In genomic region chr3:16113704-16114103, GRCh38 we compare ENCODE assay signal across 16 cellular contexts.
DNase-seq lines count a peak whose midpoint lies in the region; ATAC-seq and TF ChIP-seq lines count a peak whose summit lies in the region.
"Had no signal": no experiment of that assay in that cellular context is flagged by ENCODE, and none has a peak within 500 bp of the region (broad histone marks: within the 10 kb centered on the region; RNA-seq: fewer than 3 reads in every experiment).

No MANE protein-coding gene starts in this region.

- H2AFZ ChIP-seq in PC-3 (ENCODE audit: low read length) (no peak overlapping the region), OCI-LY7 (ENCODE audit: low read length) (no peak overlapping the region)

- TF ChIP-seq POLR2A in esophagus squamous epithelium (IDR thresholded peaks at IDR 0.05): no peak

- CTCF ChIA-PET in PC-3 (lab: Charles Lee) (no interaction called here), OCI-LY7 (lab: Charles Lee; ENCODE audit: unreplicated experiment) (no interaction called here)

- H3K9ac ChIP-seq in PC-3 (ENCODE audit: low read length): no peak overlapping the region
- H3K9ac ChIP-seq: BLaER1 treated with 17β-estradiol and CSF1 and Interleukin-3, amounts not matched to agents 10 nM and 100 nM had no signal

- H3K4me3 ChIP-seq in PC-3 (ENCODE audit: low read length) (no peak overlapping the region), esophagus squamous epithelium (no peak overlapping the region), skeletal muscle cell (ENCODE audit: low read depth, low read length) (no peak overlapping the region), OCI-LY7 (ENCODE audit: low read depth, low read length, poor library complexity, severe bottlenecking) (no peak overlapping the region)
- H3K4me3 ChIP-seq: BLaER1 treated with 17β-estradiol and CSF1 and Interleukin-3, amounts not matched to agents 10 nM and 100 nM; GM12878 had no signal

- H4K20me1 ChIP-seq in PC-3 (ENCODE audit: low read length): no peaks in the 10 kb centered on the region
- no peaks in the 10 kb centered on the region for H4K20me1 ChIP-seq in OCI-LY7 (ENCODE audit: insufficient read depth, low read length)
- H4K20me1 ChIP-seq: BLaER1 treated with 17β-estradiol and CSF1 and Interleukin-3, amounts not matched to agents 10 nM and 100 nM had no signal

- 71 to 100% methylated on average over 3 of the region's 3 CpGs for WGBS in esophagus squamous epithelium, 2 donors

- H3K79me2 ChIP-seq in PC-3 (ENCODE audit: low read length) (no peaks in the 10 kb centered on the region), OCI-LY7 (ENCODE audit: insufficient read depth, low read depth, low read length) (no peaks in the 10 kb centered on the region)

- H3K27me3 ChIP-seq in PC-3 (ENCODE audit: low read length): no peaks in the 10 kb centered on the region
- no peaks in the 10 kb centered on the region for H3K27me3 ChIP-seq in esophagus squamous epithelium
- H3K27me3 ChIP-seq: BLaER1 treated with 17β-estradiol and CSF1 and Interleukin-3, amounts not matched to agents 10 nM and 100 nM had no signal

- H3K27ac ChIP-seq in PC-3 (ENCODE audit: low read length) (peak overlapping the region; percentile 53), esophagus squamous epithelium (peak overlapping the region in 3 of 4 donors; percentile 16 to 65 (median 59)), OCI-LY7 (ENCODE audit: low read depth, low read length, poor library complexity, severe bottlenecking) (no peak overlapping the region)
- H3K27ac ChIP-seq: BLaER1 treated with 17β-estradiol and CSF1 and Interleukin-3, amounts not matched to agents 10 nM and 100 nM had no signal

- H3F3A ChIP-seq in PC-3 (ENCODE audit: low read length, unreplicated experiment): no peaks in the 10 kb centered on the region

- no peaks in the 10 kb centered on the region for H3K36me3 ChIP-seq in PC-3 (ENCODE audit: low read depth, low read length)
- H3K36me3 ChIP-seq in esophagus squamous epithelium: no peaks in the 10 kb centered on the region
- H3K36me3 ChIP-seq in OCI-LY7 (ENCODE audit: insufficient read depth, low read length): no peaks in the 10 kb centered on the region
- H3K36me3 ChIP-seq: BLaER1 treated with 17β-estradiol and CSF1 and Interleukin-3, amounts not matched to agents 10 nM and 100 nM had no signal

- ATAC-seq in PC-3 (peak; percentile 73), GM19023 (IDR thresholded peaks at IDR 0.05; ENCODE audit: unreplicated experiment) (no peak), GM18502 (IDR thresholded peaks at IDR 0.05; ENCODE audit: poor library complexity, unreplicated experiment) (no peak)
- ATAC-seq: GM12878 had no signal

- intact Hi-C loops in PC-3 (cut with micrococcal nuclease) (no loop called here), esophagus squamous epithelium (cut with DNase I) (no loop called here), OCI-LY7 (cut with micrococcal nuclease; ENCODE audit: unreplicated experiment) (no loop called here)

- POLR2A ChIA-PET in PC-3 (lab: Charles Lee; ENCODE audit: unreplicated experiment): no interaction called here
- POLR2A ChIA-PET in OCI-LY7 (lab: Charles Lee): no interaction called here

- H3K9me3 ChIP-seq in PC-3 (ENCODE audit: low read length): no peaks in the 10 kb centered on the region
- H3K9me3 ChIP-seq in esophagus squamous epithelium: no peaks in the 10 kb centered on the region
- H3K9me3 ChIP-seq in OCI-LY7 (ENCODE audit: low read length): no peaks in the 10 kb centered on the region

- TF ChIP-seq CTCF in PC-3 (conservative IDR thresholded peaks at IDR 0.05; ENCODE audit: low read depth, low read length) (no peak), esophagus squamous epithelium (IDR thresholded peaks at IDR 0.05) (no peak), OCI-LY7 (conservative IDR thresholded peaks at IDR 0.05; ENCODE audit: low read length) (no peak)

- H3K9me2 ChIP-seq in PC-3 (replicated peaks; ENCODE audit: low read length) (no peaks in the 10 kb centered on the region), OCI-LY7 (ENCODE audit: insufficient read depth, low read length) (no peaks in the 10 kb centered on the region)

- DNase-seq in ELR (ENCODE audit: low read depth) (peak; percentile 76), PC-3 (peak; percentile 69), esophagus squamous epithelium (lab: John Stamatoyannopoulos, UW) (no peak), skeletal muscle cell (ENCODE audit: low read depth) (peak; percentile 85), OCI-LY7 (ENCODE audit: low spot score) (no peak), NCI-H1436 treated with DMSO at 0.1 percent for 48 hours (lab: John Stamatoyannopoulos, UW) (no peak)
- DNase-seq: activated gamma-delta T cell treated with Interleukin-2 at 50 U/mL for 16 hours; DMS79; NCI-H2171 treated with DMSO at 0.1 percent for 48 hours; occipital lobe; stimulated activated CD4-positive, alpha-beta T cell treated with anti-CD3 and anti-CD28 coated beads, Interleukin-15, amount 100 ng/mL, for 24 hours; trophoblast cell had no signal

- H3K4me1 ChIP-seq in PC-3 (ENCODE audit: insufficient read depth, low read length) (peaks cover 10% of the 10 kb centered on the region; the same call in 1 of the 2 replicates), esophagus squamous epithelium (no peaks in the 10 kb centered on the region), OCI-LY7 (ENCODE audit: insufficient read depth, low read length, poor library complexity, severe bottlenecking) (no peaks in the 10 kb centered on the region)
- H3K4me1 ChIP-seq: BLaER1 treated with 17β-estradiol and CSF1 and Interleukin-3, amounts not matched to agents 10 nM and 100 nM had no signal

- BruUV-seq in PC-3 (replicated peaks; lab: Mats Ljungman, UMichigan) (no TSS peak), OCI-LY7 (replicated peaks; lab: Mats Ljungman, UMichigan) (no TSS peak)

- H3K4me2 ChIP-seq in PC-3 (ENCODE audit: low read length): no peak overlapping the region
- no peak overlapping the region for H3K4me2 ChIP-seq in OCI-LY7 (ENCODE audit: low read length)
- H3K4me2 ChIP-seq: BLaER1 treated with 17β-estradiol and CSF1 and Interleukin-3, amounts not matched to agents 10 nM and 100 nM had no signal

Comparison
In these comparisons a context has a peak if more than half of its experiments do, and no peak if none do; other contexts are left out.
1. DNase-seq: peak in ELR (single experiment), PC-3 (single experiment) and skeletal muscle cell (single experiment); none in esophagus squamous epithelium (single experiment), OCI-LY7 (single experiment) and NCI-H1436 treated with DMSO at 0.1 percent for 48 hours (single experiment).